ENCODE assay signal across 1 cellular context in the genomic region with DNA sequence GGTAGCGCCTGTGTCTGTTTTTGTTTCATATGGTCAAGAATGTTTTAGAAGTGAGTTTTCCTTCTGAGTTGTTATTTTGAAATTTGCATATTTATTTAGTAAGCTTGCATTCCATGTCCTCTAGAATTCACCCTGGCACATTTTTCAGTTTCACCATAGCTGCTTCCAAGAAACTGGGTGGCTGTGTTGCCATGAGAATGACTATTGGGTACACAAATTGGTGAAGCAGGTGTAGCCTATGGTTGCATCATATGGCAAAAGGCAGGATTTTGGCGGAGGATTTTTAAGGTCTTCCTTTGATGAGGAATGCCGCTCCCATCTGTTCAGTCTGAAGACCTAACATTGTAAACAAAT.
TF ChIP-seq lines count a peak whose summit lies in the region.

No MANE protein-coding gene starts in this region.

TF ChIP-seq in GM23338, 12 proteins besides CTCF, POLR2A, EP300 and RAD21 (continued from another document):
- TF ChIP-seq REST (IDR thresholded peaks at IDR 0.05; ENCODE audit: unreplicated experiment) (no peak), ZNF331 (CRISPR knock-in tag; IDR thresholded peaks at IDR 0.05; ENCODE audit: low read depth) (no peak), ZNF462 (CRISPR knock-in tag; IDR thresholded peaks at IDR 0.05) (no peak), EZH2phosphoT487 (IDR thresholded peaks at IDR 0.05; ENCODE audit: unreplicated experiment) (no peak)
